In the genomic region with DNA sequence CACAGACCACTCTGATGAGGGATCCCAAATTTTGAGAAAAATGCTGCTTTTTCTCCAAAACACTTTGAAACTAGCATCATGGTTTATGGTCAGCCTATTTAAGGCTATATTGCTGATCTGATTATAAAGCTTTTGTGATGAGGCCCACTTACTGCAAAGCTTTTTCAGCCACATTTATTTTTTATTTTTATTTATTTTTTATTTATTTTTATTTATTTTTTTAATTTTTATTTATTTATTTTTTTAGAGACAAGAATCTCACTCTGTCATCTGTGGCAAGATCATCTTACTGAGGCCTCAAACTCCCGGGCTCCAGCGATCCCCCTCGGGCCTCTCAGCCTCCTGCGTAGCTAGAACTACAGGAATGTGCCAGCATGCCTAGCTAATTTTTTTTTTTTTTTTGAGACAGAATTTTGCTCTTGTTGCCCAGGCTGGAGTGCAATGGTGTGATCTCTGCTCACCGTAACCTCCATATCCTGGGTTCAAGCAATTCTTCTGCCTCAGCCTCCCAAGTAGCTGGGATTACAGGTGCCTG, we compare ENCODE assay signal across 20 cellular contexts. TPM values are rescaled to one million over a fixed set of nuclear protein-coding genes. Genes with fewer than 3 reads are reported as not detected.
DNase-seq lines count a peak whose midpoint lies in the region; ATAC-seq and TF ChIP-seq lines count a peak whose summit lies in the region.
"Had no signal": no experiment of that assay in that cellular context is flagged by ENCODE, and none has a peak within 500 bp of the region (broad histone marks: within the 10 kb centered on the region; RNA-seq: fewer than 3 reads in every experiment).

No MANE protein-coding gene starts in this region.

- H3K9me3 ChIP-seq in right atrium auricular region (no peaks in the 10 kb centered on the region), gastrocnemius medialis (no peaks in the 10 kb centered on the region), breast epithelium (no peaks in the 10 kb centered on the region)
- H3K9me3 ChIP-seq: A549, BE2C, HAP-1 had no signal

- TF ChIP-seq CTCF in right atrium auricular region (IDR thresholded peaks at IDR 0.05) (no peak), chondrocyte (IDR thresholded peaks at IDR 0.05) (no peak), gastrocnemius medialis (IDR thresholded peaks at IDR 0.05 in 4 of 5, conservative IDR thresholded peaks at IDR 0.05 in 1 of 5) (no peak), breast epithelium (IDR thresholded peaks at IDR 0.05) (no peak)

- H3K27me3 ChIP-seq in right atrium auricular region (no peaks in the 10 kb centered on the region), gastrocnemius medialis (no peaks in the 10 kb centered on the region), breast epithelium (no peaks in the 10 kb centered on the region)
- H3K27me3 ChIP-seq: BE2C; BLaER1 treated with 17β-estradiol and CSF1 and Interleukin-3, amounts not matched to agents 10 nM and 100 nM had no signal

- H3K27ac ChIP-seq in right atrium auricular region (peak overlapping the region; percentile 55 to 63), gastrocnemius medialis (peak overlapping the region; percentile 59 to 82 (median 64)), breast epithelium (no peak overlapping the region)
- H3K27ac ChIP-seq: A549; BLaER1 treated with 17β-estradiol and CSF1 and Interleukin-3, amounts not matched to agents 10 nM and 100 nM had no signal

- H3K36me3 Mint-ChIP-seq in chondrocyte (ENCODE audit: low read depth): no peaks in the 10 kb centered on the region

- no peaks in the 10 kb centered on the region for H3K27me3 Mint-ChIP-seq in chondrocyte (ENCODE audit: low read depth)

- no peaks in the 10 kb centered on the region for H3K9me3 Mint-ChIP-seq in chondrocyte (ENCODE audit: low read depth)
- H3K9me3 Mint-ChIP-seq: CD4-positive, alpha-beta T cell had no signal

- intact Hi-C loops in Right ventricle myocardium inferior (cut with DNase I): no loop called here
- intact Hi-C loops in gastrocnemius medialis (cut with DNase I; ENCODE audit: low total_unique reads): loop anchor here (10.0 kb wide), 1 partner anchor 772 kb away; the partner anchor contains the start of gene RSBN1
- intact Hi-C loops in breast epithelium (cut with DNase I; ENCODE audit: low total_unique reads): no loop called here

- ATAC-seq in Right ventricle myocardium inferior: no peak
- no peak for ATAC-seq in gastrocnemius medialis
- ATAC-seq: A549 had no signal

- TF ChIP-seq POLR2A in gastrocnemius medialis (IDR thresholded peaks at IDR 0.05) (no peak), breast epithelium (IDR thresholded peaks at IDR 0.05) (no peak)

- H3K4me1 Mint-ChIP-seq in chondrocyte (ENCODE audit: low read depth): peaks cover 45% of the 10 kb centered on the region

- no peaks in the 10 kb centered on the region for H3K36me3 ChIP-seq in right atrium auricular region
- peaks cover 0 to 44% of the 10 kb centered on the region in 2 donors for H3K36me3 ChIP-seq in gastrocnemius medialis
- H3K36me3 ChIP-seq in breast epithelium: no peaks in the 10 kb centered on the region
- H3K36me3 ChIP-seq: BE2C; BLaER1 treated with 17β-estradiol and CSF1 and Interleukin-3, amounts not matched to agents 10 nM and 100 nM; HAP-1 had no signal

- no peak overlapping the region for H3K4me3 ChIP-seq in right atrium auricular region
- no peak overlapping the region for H3K4me3 ChIP-seq in gastrocnemius medialis
- no peak overlapping the region for H3K4me3 ChIP-seq in breast epithelium
- H3K4me3 ChIP-seq: A549; BLaER1 treated with 17β-estradiol and CSF1 and Interleukin-3, amounts not matched to agents 10 nM and 100 nM; HAP-1 had no signal

- no peak overlapping the region for H3K4me3 Mint-ChIP-seq in chondrocyte (ENCODE audit: unreplicated experiment)
- H3K4me3 Mint-ChIP-seq: CD14-positive monocyte; CD4-positive, alpha-beta T cell; CD8-positive, alpha-beta memory T cell had no signal

- DNase-seq in right atrium auricular region (ENCODE audit: low spot score) (no peak), Right ventricle myocardium inferior (ENCODE audit: missing footprints) (no peak), chondrocyte (ENCODE audit: low spot score) (no peak), gastrocnemius medialis (no peak), breast epithelium (ENCODE audit: low spot score in 2 of 2) (no peak), EL (no peak)
- DNase-seq: 8988T; ACHN; AML-193; BE2C; CD4-positive, alpha-beta T cell; CD8-positive, alpha-beta memory T cell; DMS 273 treated with DMSO at 0.1 percent for 48 hours; DMS79; GF-D8; GOT3 had no signal

- H3K27ac Mint-ChIP-seq in chondrocyte (ENCODE audit: unreplicated experiment): peak overlapping the region; percentile 22
- H3K27ac Mint-ChIP-seq: CD14-positive monocyte; CD4-positive, alpha-beta T cell; CD8-positive, alpha-beta memory T cell had no signal

- H3K4me1 ChIP-seq in right atrium auricular region (peaks cover 0 to 7% of the 10 kb centered on the region in 2 donors), gastrocnemius medialis (peaks cover 32 to 35% of the 10 kb centered on the region in 2 donors), breast epithelium (no peaks in the 10 kb centered on the region)
- H3K4me1 ChIP-seq: A549, BE2C had no signal

- in situ Hi-C loops in gastrocnemius medialis (cut with MboI; ENCODE audit: low sequenced_read_pairs in 4 of 4): loop anchor here (10.0 to 25.0 kb wide), 3 partner anchors 168 to 178 kb away; partner anchors contain the start of gene CSDE1 (in 3 of the 4)

RNA-seq across cellular contexts. Expression of gene BCAS2, which starts 5.2 kb away (rescaled TPM):
- total RNA-seq in right atrium auricular region (10 to 100 TPM; 28.9 to 30.9 TPM), Right ventricle myocardium inferior (28.4 TPM), chondrocyte (36.0 to 42.3 TPM (median 38.4 TPM) in 3 replicates), gastrocnemius medialis (10 to 100 TPM; 23.7 to 32.8 (median 25.2) TPM), breast epithelium (10 to 100 TPM; 46.5 to 48.0 (median 46.9) TPM)

Comparison
In these comparisons a context has a peak if more than half of its experiments do, and no peak if none do; other contexts are left out.
1. H3K27ac ChIP-seq: peak in right atrium auricular region (2 of 2) and gastrocnemius medialis (4 of 4); none in breast epithelium (0 of 2).